ENCODE assay signal across 19 cellular contexts in the genomic region with DNA sequence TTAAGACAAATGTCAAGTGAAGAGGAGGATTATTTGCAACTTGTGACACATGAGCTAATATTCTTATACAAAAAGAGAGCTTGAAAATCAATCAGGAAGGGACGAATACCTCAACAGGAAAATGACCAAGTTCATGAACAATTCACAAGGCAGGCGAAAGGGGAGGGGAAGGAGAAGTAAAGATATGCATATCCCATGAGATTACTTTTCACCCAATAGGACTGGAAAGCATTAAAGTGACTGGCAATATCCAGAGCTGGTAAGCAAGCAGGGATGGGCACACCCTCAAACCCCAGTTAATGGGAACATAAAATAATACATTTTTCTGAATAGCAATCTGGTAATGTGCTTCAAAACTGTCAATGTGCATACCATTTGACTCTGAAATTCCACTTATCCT.
A peak's percentile ranks its signal among the peaks of the same experiment; 100 is the strongest.
DNase-seq lines count a peak whose midpoint lies in the region; FAIRE-seq and TF ChIP-seq lines count a peak whose summit lies in the region.
"Had no signal": no experiment of that assay in that cellular context is flagged by ENCODE, and none has a peak within 500 bp of the region (broad histone marks: within the 10 kb centered on the region; RNA-seq: fewer than 3 reads in every experiment).

No MANE protein-coding gene starts in this region.

- no peaks in the 10 kb centered on the region for H4K20me1 ChIP-seq in osteoblast (ENCODE audit: insufficient read depth, low read length)

- peak overlapping the region; percentile 74 for H3K4me2 ChIP-seq in osteoblast (ENCODE audit: insufficient read depth, low read length)

- peak; percentile 7 for FAIRE-seq in RCC 7860 (lab: Jason Lieb, UNC)
- FAIRE-seq: colon, K562 had no signal

- TF ChIP-seq CTCF in osteoblast (IDR thresholded peaks at IDR 0.05; ENCODE audit: extremely low read depth, low read depth, low read length), result no peak

- no peaks in the 10 kb centered on the region for H3K27me3 Mint-ChIP-seq in dendritic cell treated with granulocyte-macrophage colony-stimulating factor and Interleukin-4, amounts not matched to agents 40 ng/mL and 50 ng/mL, for 4 days
- H3K27me3 Mint-ChIP-seq: naive thymus-derived CD8-positive, alpha-beta T cell had no signal

- H3K4me1 Mint-ChIP-seq in dendritic cell treated with granulocyte-macrophage colony-stimulating factor and Interleukin-4, amounts not matched to agents 40 ng/mL and 50 ng/mL, for 4 days (ENCODE audit: low read depth), result peaks cover 25% of the 10 kb centered on the region

- peak overlapping the region; percentile 35 for H3K27ac Mint-ChIP-seq in dendritic cell treated with granulocyte-macrophage colony-stimulating factor and Interleukin-4, amounts not matched to agents 40 ng/mL and 50 ng/mL, for 4 days
- H3K27ac Mint-ChIP-seq: T-helper 2 cell treated with Interferon-gamma antibody and Interleukin-4, amounts not matched to agents 5 μg/mL and 100 μg/mL, for 36 hours had no signal

- no peak overlapping the region for H3K4me3 Mint-ChIP-seq in dendritic cell treated with granulocyte-macrophage colony-stimulating factor and Interleukin-4, amounts not matched to agents 40 ng/mL and 50 ng/mL, for 4 days
- H3K4me3 Mint-ChIP-seq: naive thymus-derived CD8-positive, alpha-beta T cell; T-helper 2 cell treated with Interferon-gamma antibody and Interleukin-4, amounts not matched to agents 5 μg/mL and 100 μg/mL, for 36 hours had no signal

- peak overlapping the region; percentile 80 for H3K27ac ChIP-seq in osteoblast (ENCODE audit: low read depth, low read length)
- H3K27ac ChIP-seq: sigmoid colon had no signal

- no peaks in the 10 kb centered on the region for H3K9me3 ChIP-seq in osteoblast (ENCODE audit: low read depth, low read length)
- H3K9me3 ChIP-seq: Caco-2, sigmoid colon had no signal

- H2AFZ ChIP-seq in osteoblast (ENCODE audit: low read length), result no peak overlapping the region

- H3K36me3 Mint-ChIP-seq in dendritic cell treated with granulocyte-macrophage colony-stimulating factor and Interleukin-4, amounts not matched to agents 40 ng/mL and 50 ng/mL, for 4 days (ENCODE audit: low read depth), result no peaks in the 10 kb centered on the region
- H3K36me3 Mint-ChIP-seq: naive thymus-derived CD8-positive, alpha-beta T cell had no signal

- intact Hi-C loops in dendritic cell treated with granulocyte-macrophage colony-stimulating factor and Interleukin-4, amounts not matched to agents 40 ng/mL and 50 ng/mL, for 4 days (cut with micrococcal nuclease), result no loop called here
- intact Hi-C loops in cardiac septum (cut with DNase I), result no loop called here

- H3K36me3 ChIP-seq in osteoblast (ENCODE audit: insufficient read depth, low read length), result no peaks in the 10 kb centered on the region
- H3K36me3 ChIP-seq: sigmoid colon had no signal

- H3K9me3 Mint-ChIP-seq in dendritic cell treated with granulocyte-macrophage colony-stimulating factor and Interleukin-4, amounts not matched to agents 40 ng/mL and 50 ng/mL, for 4 days, result no peaks in the 10 kb centered on the region
- H3K9me3 Mint-ChIP-seq: T-helper 2 cell treated with Interferon-gamma antibody and Interleukin-4, amounts not matched to agents 5 μg/mL and 100 μg/mL, for 36 hours had no signal

- no peaks in the 10 kb centered on the region for H3K79me2 ChIP-seq in osteoblast (ENCODE audit: insufficient read depth, low read length)

- DNase-seq in GM04503 (ENCODE audit: low read depth), result peak; percentile 41
- peak; percentile 52 for DNase-seq in RCC 7860 (ENCODE audit: low spot score)
- DNase-seq in osteoblast (ENCODE audit: insufficient read length, low spot score, missing footprints), result peak; percentile 77
- DNase-seq in stimulated activated CD4-positive, alpha-beta T cell treated with anti-CD3 and anti-CD28 coated beads, Interleukin-1b, Interleukin-23, amount 100 ng/mL, for 48 hours, result no peak
- DNase-seq in cardiac septum (ENCODE audit: low spot score), result no peak
- DNase-seq in DMS153 (lab: John Stamatoyannopoulos, UW), result no peak
- DNase-seq in SHP77 (lab: John Stamatoyannopoulos, UW), result no peak
- DNase-seq: activated CD4-positive, alpha-beta T cell treated with anti-CD3 and anti-CD28 coated beads, Interleukin-2, amount 50 U/mL, for 48 hours; activated effector memory CD4-positive, alpha-beta T cell treated with anti-CD3 and anti-CD28 coated beads, Interleukin-2, amount 50 U/mL, for 16 hours; Caco-2; left colon; naive thymus-derived CD8-positive, alpha-beta T cell; NCI-H187 treated with DMSO at 0.1 percent for 48 hours; NCI-H526; sigmoid colon had no signal

- H3K27me3 ChIP-seq in osteoblast (ENCODE audit: insufficient read depth, low read length), result no peaks in the 10 kb centered on the region
- H3K27me3 ChIP-seq: sigmoid colon had no signal

- peaks cover 23% of the 10 kb centered on the region for H3K4me1 ChIP-seq in osteoblast (ENCODE audit: insufficient read depth, low read length)
- H3K4me1 ChIP-seq: Caco-2, sigmoid colon had no signal

- peak overlapping the region; percentile 26 for H3K4me3 ChIP-seq in osteoblast (ENCODE audit: insufficient read depth, low read length)
- H3K4me3 ChIP-seq: K562, sigmoid colon had no signal

Comparison
In these comparisons a context has a peak if more than half of its experiments do, and no peak if none do; other contexts are left out.
1. DNase-seq: peak in GM04503 (single experiment), RCC 7860 (single experiment) and osteoblast (single experiment); none in stimulated activated CD4-positive, alpha-beta T cell treated with anti-CD3 and anti-CD28 coated beads, Interleukin-1b, Interleukin-23, amount 100 ng/mL, for 48 hours (single experiment), cardiac septum (single experiment), DMS153 (single experiment) and SHP77 (0 of 2).